Comparison of ENCODE assay signal across 15 cellular contexts in the genomic region with DNA sequence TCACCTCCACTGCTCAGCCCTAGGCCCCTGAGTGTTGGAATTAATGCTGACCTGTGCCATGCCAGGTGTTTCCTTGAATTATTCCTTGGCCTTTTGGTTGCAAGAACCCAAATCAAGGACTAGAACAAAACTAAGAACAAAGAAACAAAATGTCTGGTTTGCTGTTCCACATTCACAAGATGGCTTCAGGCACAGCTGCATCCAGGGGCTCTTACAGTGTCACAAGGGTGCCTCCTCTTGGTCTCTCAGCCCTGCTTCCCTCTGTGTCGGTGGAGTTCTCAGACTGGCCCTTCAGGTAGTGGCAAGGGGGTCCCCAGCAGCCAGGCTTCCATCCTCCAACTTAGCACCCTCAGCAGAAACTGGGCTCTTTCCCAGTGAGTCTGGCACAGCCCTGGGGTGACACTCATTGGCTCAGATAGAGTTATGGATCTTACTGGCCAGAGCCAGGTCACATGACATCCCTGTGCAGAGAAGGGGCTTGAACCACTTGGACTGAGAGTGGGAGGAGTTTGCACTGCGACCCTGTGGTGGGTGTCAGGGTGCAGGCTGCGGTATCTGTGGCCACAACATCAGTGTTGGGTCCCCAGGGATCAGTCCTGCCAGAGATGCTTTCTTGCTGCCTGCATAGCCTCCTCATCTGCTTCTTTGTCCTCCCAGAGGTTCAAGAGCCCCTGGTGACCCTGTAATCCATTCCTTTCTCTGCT.
"Had no signal": no experiment of that assay in that cellular context is flagged by ENCODE, and none has a peak within 500 bp of the region (broad histone marks: within the 10 kb centered on the region; RNA-seq: fewer than 3 reads in every experiment).

No MANE protein-coding gene starts in this region.

- H3K27ac ChIP-seq: epithelial cell of prostate, esophagus muscularis mucosa, gastrocnemius medialis, neutrophil, sigmoid colon, skin epidermis, suprapubic skin, thyroid gland had no signal

- H3K36me3 ChIP-seq: esophagus muscularis mucosa, gastrocnemius medialis, neutrophil, sigmoid colon, suprapubic skin, thyroid gland had no signal

- H3K27me3 ChIP-seq: esophagus muscularis mucosa, gastrocnemius medialis, neutrophil, sigmoid colon, thyroid gland had no signal

- H3K4me1 ChIP-seq: gastrocnemius medialis, sigmoid colon, suprapubic skin, thyroid gland had no signal

- H3K9me3 ChIP-seq: esophagus muscularis mucosa, gastrocnemius medialis, neutrophil, sigmoid colon, suprapubic skin, thyroid gland had no signal

- ATAC-seq: effector memory CD8-positive, alpha-beta T cell; gastrocnemius medialis; left lobe of liver; naive thymus-derived CD4-positive, alpha-beta T cell had no signal

- FAIRE-seq: urothelium cell line had no signal

- H3K4me3 ChIP-seq: esophagus muscularis mucosa, gastrocnemius medialis, sigmoid colon, skin epidermis, suprapubic skin, thyroid gland had no signal

- DNase-seq: effector memory CD8-positive, alpha-beta T cell; gastrocnemius medialis; mammary epithelial cell; naive thymus-derived CD4-positive, alpha-beta T cell; nephron progenitor cell; sigmoid colon; stimulated activated naive CD4-positive, alpha-beta T cell; thyroid gland had no signal
